In genomic region chr12:111409403-111410228, GRCh38 we compare ENCODE assay signal across 8 cellular contexts. TPM values are rescaled to one million over a fixed set of nuclear protein-coding genes. Genes with fewer than 3 reads are reported as not detected.
DNase-seq lines count a peak whose midpoint lies in the region; ATAC-seq and TF ChIP-seq lines count a peak whose summit lies in the region.

No MANE protein-coding gene starts in this region.

- peaks cover 3% of the 10 kb centered on the region for H3K36me3 Mint-ChIP-seq in IgD-negative memory B cell
- H3K36me3 Mint-ChIP-seq in activated naive CD4-positive, alpha-beta T cell treated with anti-CD3 and anti-CD28 coated beads for 36 hours (ENCODE audit: low read depth): peaks cover 9% of the 10 kb centered on the region
- peaks cover 15 to 51% of the 10 kb centered on the region in 2 donors for H3K36me3 Mint-ChIP-seq in stimulated activated naive B cell treated with anti-CD40 and anti-IgM and Interleukin-4, amounts not matched to agents 10 μg/mL and 1 μg/mL and 100 μg/mL, for 72 hours

- no peaks in the 10 kb centered on the region; the same call in 1 of the 2 replicates for H3K36me3 ChIP-seq in BE2C

- peak; percentile 70 for DNase-seq in BE2C
- DNase-seq in activated naive CD4-positive, alpha-beta T cell treated with anti-CD3 and anti-CD28 coated beads for 36 hours: peak; percentile 65
- peak; percentile 83 for DNase-seq in left ventricle myocardium superior
- DNase-seq in stimulated activated naive B cell treated with anti-CD40 and anti-IgM and Interleukin-4, amounts not matched to agents 10 μg/mL and 1 μg/mL and 100 μg/mL, for 72 hours: no peak
- no peak for DNase-seq in NAMALWA (ENCODE audit: low spot score)
- no peak for DNase-seq in ureter (ENCODE audit: low spot score)

- H3K4me3 ChIP-seq in BE2C (ENCODE audit: low read depth, low read length): peak overlapping the region; percentile 38

- peaks cover 43 to 65% (median 55%) of the 10 kb centered on the region in 3 donors for H3K4me1 Mint-ChIP-seq in IgD-negative memory B cell
- H3K4me1 Mint-ChIP-seq in activated naive CD4-positive, alpha-beta T cell treated with anti-CD3 and anti-CD28 coated beads for 36 hours (ENCODE audit: low read depth): peaks cover 74% of the 10 kb centered on the region
- peaks cover 60 to 88% of the 10 kb centered on the region in 2 donors for H3K4me1 Mint-ChIP-seq in stimulated activated naive B cell treated with anti-CD40 and anti-IgM and Interleukin-4, amounts not matched to agents 10 μg/mL and 1 μg/mL and 100 μg/mL, for 72 hours

- CTCF ChIA-PET in activated naive CD4-positive, alpha-beta T cell treated with anti-CD3 and anti-CD28 coated beads for 36 hours (lab: Charles Lee): interaction anchor here (0.6 to 25.8 kb wide), 6 partner anchors 11 to 41 kb away, joined by 3 to 763 read pairs (median 12); no protein-coding TSS in a partner anchor

- peak overlapping the region; percentile 90 to 98 (median 93) for H3K27ac Mint-ChIP-seq in IgD-negative memory B cell
- peak overlapping the region; percentile 76 for H3K27ac Mint-ChIP-seq in activated naive CD4-positive, alpha-beta T cell treated with anti-CD3 and anti-CD28 coated beads for 36 hours
- peak overlapping the region; percentile 81 for H3K27ac Mint-ChIP-seq in stimulated activated naive B cell treated with anti-CD40 and anti-IgM and Interleukin-4, amounts not matched to agents 10 μg/mL and 1 μg/mL and 100 μg/mL, for 72 hours

- H3K9me3 ChIP-seq in BE2C: no peaks in the 10 kb centered on the region

- ATAC-seq in left ventricle myocardium superior (peak; percentile 5), HG02981 (IDR thresholded peaks at IDR 0.05; ENCODE audit: unreplicated experiment) (no peak)
- ATAC-seq in stimulated activated naive B cell treated with anti-CD40 and anti-IgM and Interleukin-4, amounts not matched to agents 10 μg/mL and 1 μg/mL and 100 μg/mL, for 72 hours (replicated peaks): no peak

- no peak for TF ChIP-seq CTCF in BE2C (IDR thresholded peaks at IDR 0.05; ENCODE audit: low read depth, low read length)

- peak overlapping the region; percentile 55 to 97 (median 88) for H3K4me3 Mint-ChIP-seq in IgD-negative memory B cell
- peak overlapping the region; percentile 61 for H3K4me3 Mint-ChIP-seq in activated naive CD4-positive, alpha-beta T cell treated with anti-CD3 and anti-CD28 coated beads for 36 hours
- peak overlapping the region; percentile 83 to 85 for H3K4me3 Mint-ChIP-seq in stimulated activated naive B cell treated with anti-CD40 and anti-IgM and Interleukin-4, amounts not matched to agents 10 μg/mL and 1 μg/mL and 100 μg/mL, for 72 hours

- no peaks in the 10 kb centered on the region for H3K27me3 Mint-ChIP-seq in IgD-negative memory B cell
- no peaks in the 10 kb centered on the region for H3K27me3 Mint-ChIP-seq in activated naive CD4-positive, alpha-beta T cell treated with anti-CD3 and anti-CD28 coated beads for 36 hours (ENCODE audit: low read depth)
- no peaks in the 10 kb centered on the region for H3K27me3 Mint-ChIP-seq in stimulated activated naive B cell treated with anti-CD40 and anti-IgM and Interleukin-4, amounts not matched to agents 10 μg/mL and 1 μg/mL and 100 μg/mL, for 72 hours

- peaks cover 29% of the 10 kb centered on the region for H3K4me1 ChIP-seq in BE2C

- H3K27me3 ChIP-seq in BE2C: no peaks in the 10 kb centered on the region

- intact Hi-C loops in activated naive CD4-positive, alpha-beta T cell treated with anti-CD3 and anti-CD28 coated beads for 36 hours (cut with micrococcal nuclease): loop anchor here (5.0 to 10.0 kb wide), 4 partner anchors 138 to 995 kb away; partner anchors contain the start of genes PPP1CC and RPL6
- intact Hi-C loops in left ventricle myocardium superior (cut with micrococcal nuclease): no loop called here

- H3K9me3 Mint-ChIP-seq in IgD-negative memory B cell: no peaks in the 10 kb centered on the region
- no peaks in the 10 kb centered on the region for H3K9me3 Mint-ChIP-seq in activated naive CD4-positive, alpha-beta T cell treated with anti-CD3 and anti-CD28 coated beads for 36 hours
- H3K9me3 Mint-ChIP-seq in stimulated activated naive B cell treated with anti-CD40 and anti-IgM and Interleukin-4, amounts not matched to agents 10 μg/mL and 1 μg/mL and 100 μg/mL, for 72 hours: no peaks in the 10 kb centered on the region

RNA-seq across cellular contexts. Expression of gene SH2B3, which starts 3.9 kb away (rescaled TPM):
- polyA plus RNA-seq in BE2C (2012; ENCODE audit: insufficient read depth, insufficient read length, low read depth): 42.9 TPM
- polyA plus RNA-seq in IgD-negative memory B cell: 10.3 TPM
- 10 to 100 TPM; 21.1 to 21.3 TPM for total RNA-seq in activated naive CD4-positive, alpha-beta T cell treated with anti-CD3 and anti-CD28 coated beads for 36 hours
- total RNA-seq in left ventricle myocardium superior (45.1 TPM), ureter (20.4 TPM)

RNA-seq across cellular contexts. Expression of gene PHETA1, which starts 40.7 kb away (rescaled TPM):
- 22.6 TPM for polyA plus RNA-seq in BE2C (2012; ENCODE audit: insufficient read depth, insufficient read length, low read depth)
- 2.6 TPM for polyA plus RNA-seq in IgD-negative memory B cell
- 1 to 10 TPM in 1 of 2 experiments, under 1 TPM in 1; 0.35 to 1.0 TPM for total RNA-seq in activated naive CD4-positive, alpha-beta T cell treated with anti-CD3 and anti-CD28 coated beads for 36 hours
- 28.6 TPM for total RNA-seq in left ventricle myocardium superior
- 7.5 TPM for total RNA-seq in ureter

Comparison
In these comparisons a context has a peak if more than half of its experiments do, and no peak if none do; other contexts are left out.
1. DNase-seq: peak in BE2C (single experiment), activated naive CD4-positive, alpha-beta T cell treated with anti-CD3 and anti-CD28 coated beads for 36 hours (single experiment) and left ventricle myocardium superior (single experiment); none in stimulated activated naive B cell treated with anti-CD40 and anti-IgM and Interleukin-4, amounts not matched to agents 10 μg/mL and 1 μg/mL and 100 μg/mL, for 72 hours (single experiment), NAMALWA (single experiment) and ureter (single experiment).
2. Peak in every context shown above with its lines, with median percentiles within 50 percentile points of each other: H3K27ac Mint-ChIP-seq and H3K4me3 Mint-ChIP-seq.